8 cellular contexts compared by ENCODE assay signal in the genomic region with DNA sequence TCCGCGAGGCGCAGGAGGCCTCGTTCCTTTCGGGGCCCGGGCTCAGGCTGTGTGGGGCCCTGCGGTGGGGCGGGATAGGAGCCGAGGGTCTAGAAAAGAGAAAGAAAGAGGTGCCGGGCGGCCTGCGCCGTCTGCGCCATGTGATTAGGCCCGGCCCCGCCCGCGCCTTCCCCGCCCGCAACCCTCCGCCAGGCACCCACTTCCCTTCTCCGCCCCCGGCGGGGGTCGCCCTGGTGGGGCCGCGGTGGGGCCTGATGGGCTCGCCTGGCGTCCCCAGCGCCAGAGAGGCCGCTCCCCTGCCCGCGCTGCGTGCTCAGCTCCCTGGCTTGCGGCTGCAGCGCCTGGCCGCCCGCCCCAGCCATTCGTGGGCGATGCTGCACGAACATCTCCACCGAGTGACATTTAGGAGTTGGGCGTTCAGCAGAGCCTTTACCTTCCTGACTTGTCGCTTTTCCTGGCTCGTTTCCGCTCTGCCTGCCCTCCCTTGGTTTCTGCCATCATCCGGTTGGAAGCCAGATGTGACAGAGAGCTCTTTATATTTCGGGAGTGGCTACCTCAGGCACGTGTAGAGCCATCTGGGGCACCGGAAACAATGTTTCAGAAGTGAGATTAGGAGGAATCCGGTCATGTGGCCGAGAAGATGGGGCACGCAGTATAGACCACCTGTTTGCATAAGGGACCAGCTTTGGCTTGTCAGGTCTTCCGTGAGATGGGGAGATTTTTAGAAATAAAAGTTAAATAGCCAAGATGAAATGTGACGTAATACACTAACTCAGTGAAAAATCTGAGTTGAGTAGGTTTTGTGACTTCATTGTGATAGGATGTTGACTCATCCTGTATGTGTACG. TPM values are rescaled to one million over a fixed set of nuclear protein-coding genes. Genes with fewer than 3 reads are reported as not detected.
DNase-seq lines count a peak whose midpoint lies in the region; ATAC-seq and TF ChIP-seq lines count a peak whose summit lies in the region.

No MANE protein-coding gene starts in this region.

- H3K36me3 Mint-ChIP-seq in CD8-positive, alpha-beta memory T cell: peaks cover 0 to 42% (median 7%) of the 10 kb centered on the region in 3 donors
- H3K36me3 Mint-ChIP-seq in endothelial cell (ENCODE audit: low read depth, unreplicated experiment): peaks cover 13% of the 10 kb centered on the region

- no peak for TF ChIP-seq CTCF in HL-60 (IDR thresholded peaks at IDR 0.05; ENCODE audit: insufficient read depth, low read length)
- TF ChIP-seq CTCF in endothelial cell (IDR thresholded peaks at IDR 0.05; ENCODE audit: unreplicated experiment): no peak
- TF ChIP-seq CTCF in mucosa of descending colon (IDR thresholded peaks at IDR 0.05): no peak

- H3K4me1 Mint-ChIP-seq in CD8-positive, alpha-beta memory T cell: peaks cover 38 to 63% (median 51%) of the 10 kb centered on the region in 3 donors
- H3K4me1 Mint-ChIP-seq in endothelial cell (ENCODE audit: unreplicated experiment): peaks cover 26% of the 10 kb centered on the region

- H3K27ac ChIP-seq in CD8-positive, alpha-beta memory T cell (ENCODE audit: low read depth, low read length): peak overlapping the region; percentile 92
- H3K27ac ChIP-seq in HL-60 (replicated peaks): peak overlapping the region; percentile 85

- H3K27me3 ChIP-seq in CD8-positive, alpha-beta memory T cell (ENCODE audit: insufficient read depth, low read length, poor library complexity, severe bottlenecking): no peaks in the 10 kb centered on the region
- no peaks in the 10 kb centered on the region for H3K27me3 ChIP-seq in HL-60 (ENCODE audit: insufficient read depth, poor library complexity, severe bottlenecking)

- POLR2A ChIA-PET in CD8-positive, alpha-beta memory T cell (lab: Charles Lee): interaction anchor here (0.7 to 3.4 kb wide), 14 partner anchors 8 to 1119 kb away, joined by 3 to 20 read pairs (median 8); a partner anchor contains a TSS

- no peaks in the 10 kb centered on the region for H3K9me3 Mint-ChIP-seq in CD8-positive, alpha-beta memory T cell
- no peaks in the 10 kb centered on the region for H3K9me3 Mint-ChIP-seq in endothelial cell (ENCODE audit: unreplicated experiment)

- peak overlapping the region; percentile 95 for H3K4me3 ChIP-seq in CD8-positive, alpha-beta memory T cell (ENCODE audit: low read length)
- H3K4me3 ChIP-seq in HL-60 (replicated peaks; ENCODE audit: insufficient read depth, low read length) (peak overlapping the region; percentile 75), mucosa of descending colon (peak overlapping the region; percentile 90)

- ATAC-seq in GM19463 (IDR thresholded peaks at IDR 0.05; ENCODE audit: unreplicated experiment): peak; percentile 50
- peak; percentile 63 for ATAC-seq in mucosa of descending colon

- CTCF ChIA-PET in CD8-positive, alpha-beta memory T cell (lab: Charles Lee): interaction anchor here (0.9 to 4.1 kb wide), 6 partner anchors 11 to 170 kb away, joined by 3 to 30 read pairs (median 3); no protein-coding TSS in a partner anchor

- intact Hi-C loops in mucosa of descending colon (cut with DNase I, micrococcal nuclease): no loop called here

- H3K4me1 ChIP-seq in CD8-positive, alpha-beta memory T cell (ENCODE audit: insufficient read depth, low read length): peaks cover 52% of the 10 kb centered on the region
- peaks cover 17% of the 10 kb centered on the region for H3K4me1 ChIP-seq in mucosa of descending colon (ENCODE audit: low read depth)

- peaks cover 0 to 6% of the 10 kb centered on the region in 2 donors for H3K27me3 Mint-ChIP-seq in CD8-positive, alpha-beta memory T cell
- peaks cover 4% of the 10 kb centered on the region for H3K27me3 Mint-ChIP-seq in endothelial cell (ENCODE audit: unreplicated experiment)

- H3K4me3 Mint-ChIP-seq in CD8-positive, alpha-beta memory T cell: peak overlapping the region; percentile 93 to 96 (median 94)
- H3K4me3 Mint-ChIP-seq in endothelial cell (ENCODE audit: unreplicated experiment): peak overlapping the region; percentile 96

- no peaks in the 10 kb centered on the region for H3K9me3 ChIP-seq in CD8-positive, alpha-beta memory T cell (ENCODE audit: low read length)
- no peaks in the 10 kb centered on the region for H3K9me3 ChIP-seq in mucosa of descending colon

- DNase-seq in CD8-positive, alpha-beta memory T cell: peak; percentile 64 to 89 (median 84)
- DNase-seq in HL-60 (ENCODE audit: low read depth in 1 of 2, low spot score in 1 of 2) (peak; percentile 53 to 76), NOMO-1 treated with DMSO at 0.1 percent for 48 hours (lab: John Stamatoyannopoulos, UW; ENCODE audit: unreplicated experiment) (peak; percentile 83), endothelial cell (ENCODE audit: low spot score) (peak; percentile 68), mucosa of descending colon (peak; percentile 77 to 87 (median 82))
- DNase-seq in activated CD8-positive, alpha-beta memory T cell treated with anti-CD3 and anti-CD28 coated beads, Interleukin-2, amount 50 U/mL, for 1 hour (ENCODE audit: extremely low read depth): peak; percentile 50
- DNase-seq in stimulated activated CD8-positive, alpha-beta memory T cell treated with anti-CD3 and anti-CD28 coated beads, Interleukin-4, amount 100 ng/mL, for 4 hours (ENCODE audit: low read depth in 2 of 2, low spot score in 1 of 2): peak; percentile 52 to 65

- H3K36me3 ChIP-seq in CD8-positive, alpha-beta memory T cell (ENCODE audit: insufficient read depth, low read length): no peaks in the 10 kb centered on the region
- no peaks in the 10 kb centered on the region for H3K36me3 ChIP-seq in mucosa of descending colon (ENCODE audit: low read depth)

- peak overlapping the region; percentile 95 to 99 (median 96) for H3K27ac Mint-ChIP-seq in CD8-positive, alpha-beta memory T cell
- H3K27ac Mint-ChIP-seq in endothelial cell (ENCODE audit: unreplicated experiment): peak overlapping the region; percentile 99

RNA-seq across cellular contexts. Expression of a gene that starts 1.1 kb away (rescaled TPM):
- 100 to 1,000 TPM; 209 to 222 TPM for total RNA-seq in CD8-positive, alpha-beta memory T cell
- 50.9 TPM for polyA plus RNA-seq in CD8-positive, alpha-beta memory T cell
- total RNA-seq in endothelial cell (ENCODE audit: unreplicated experiment): 130 TPM
- 10 to 100 TPM; 49.8 to 91.9 (median 77.0) TPM for total RNA-seq in mucosa of descending colon

Comparison
In these comparisons a context has a peak if more than half of its experiments do, and no peak if none do; other contexts are left out.
1. Peak in every context shown above with its lines: DNase-seq, ATAC-seq, H3K4me3 ChIP-seq and H3K27ac ChIP-seq.